Comparison of ENCODE assay signal across 8 cellular contexts in genomic region chr10:7872041-7872442, GRCh38. TPM values are rescaled to one million over a fixed set of nuclear protein-coding genes. Genes with fewer than 3 reads are reported as not detected.
DNase-seq lines count a peak whose midpoint lies in the region; ATAC-seq, FAIRE-seq and TF ChIP-seq lines count a peak whose summit lies in the region.

No MANE protein-coding gene starts in this region.

- no peak overlapping the region for H3K4me3 ChIP-seq in HFF-Myc (replicated peaks; ENCODE audit: low read depth, low read length)
- peak overlapping the region; percentile 54 for H3K4me3 ChIP-seq in fibroblast of villous mesenchyme (ENCODE audit: low read depth, low read length)

- peak; percentile 96 for FAIRE-seq in TTC549 (lab: Jason Lieb, UNC)

- TF ChIP-seq CTCF in HFF-Myc (IDR thresholded peaks at IDR 0.05; ENCODE audit: low read depth, low read length, missing control alignments), result peak; percentile 46
- TF ChIP-seq CTCF in fibroblast of villous mesenchyme (IDR thresholded peaks at IDR 0.05; ENCODE audit: insufficient read depth, low read depth, low read length), result peak; percentile 68

- DNase-seq in DMS53 treated with DMSO at 0.1 percent for 48 hours (lab: John Stamatoyannopoulos, UW; ENCODE audit: unreplicated experiment) (peak; percentile 44), HFF-Myc (ENCODE audit: extremely low read depth, low read depth) (no peak), fibroblast of villous mesenchyme (ENCODE audit: low read depth) (peak; percentile 30), renal cortical epithelial cell (ENCODE audit: low read depth) (peak; percentile 28), HuH-7 (ENCODE audit: low spot score) (no peak), COLO668 (lab: John Stamatoyannopoulos, UW; ENCODE audit: unreplicated experiment) (no peak)

- ATAC-seq in GM19023 (IDR thresholded peaks at IDR 0.05; ENCODE audit: unreplicated experiment), result no peak

RNA-seq across cellular contexts. Expression of gene TAF3, which starts 53.7 kb away (rescaled TPM):
- 2.2 and 2.3 TPM in 2 replicates for total RNA-seq in fibroblast of villous mesenchyme
- 0.52 and 2.5 TPM in 2 replicates for total RNA-seq in renal cortical epithelial cell

Comparison
In these comparisons a context has a peak if more than half of its experiments do, and no peak if none do; other contexts are left out.
1. DNase-seq: peak in DMS53 treated with DMSO at 0.1 percent for 48 hours (single experiment), fibroblast of villous mesenchyme (single experiment) and renal cortical epithelial cell (single experiment); none in HFF-Myc (single experiment), HuH-7 (single experiment) and COLO668 (single experiment).